ENCODE assay signal across 8 cellular contexts in the genomic region with DNA sequence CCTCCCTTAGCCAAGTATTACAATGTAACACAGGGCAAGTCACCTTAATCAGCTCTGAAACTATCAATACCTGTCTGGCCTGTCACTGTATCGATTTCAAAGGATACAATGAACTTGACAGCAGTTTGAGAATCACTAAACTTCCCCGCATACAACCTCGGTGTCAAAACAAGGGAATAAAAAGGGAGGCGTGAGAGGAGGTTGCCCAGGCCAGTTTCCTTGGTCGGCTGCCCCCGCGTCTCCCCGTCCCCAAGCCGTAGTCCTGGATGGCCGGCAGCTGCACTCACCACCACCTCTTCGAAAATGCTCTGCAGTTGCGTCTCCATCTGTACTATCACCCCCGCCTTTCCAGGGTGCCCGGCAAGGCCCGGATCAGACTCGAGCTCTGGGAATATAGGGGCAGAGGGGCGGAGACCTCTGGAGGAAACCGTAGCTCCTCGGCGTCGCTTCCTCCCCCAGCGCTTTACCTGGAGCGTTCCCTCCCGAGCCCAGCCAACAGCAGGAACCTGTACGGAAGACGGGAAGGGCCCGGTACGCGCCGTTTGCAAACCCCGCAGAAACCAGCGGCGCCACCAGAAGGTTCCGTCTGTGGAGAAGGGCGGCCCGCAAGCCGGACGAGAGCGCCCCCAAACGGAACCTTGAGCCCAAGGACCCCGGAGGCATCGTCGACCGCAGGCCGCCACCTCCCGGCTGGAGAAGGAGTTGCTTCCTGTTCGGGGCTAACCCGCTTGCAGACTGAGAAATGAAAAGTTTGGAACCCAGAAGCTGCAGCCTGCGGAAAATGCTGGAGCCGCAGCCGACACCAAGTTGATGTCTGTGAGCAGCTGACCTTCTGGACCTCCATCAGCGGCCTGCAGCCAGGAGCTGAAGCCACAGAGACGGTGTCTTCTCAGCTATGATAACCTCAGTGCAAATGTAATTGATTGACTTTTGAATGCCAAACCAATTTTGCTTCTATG. TPM values are rescaled to one million over a fixed set of nuclear protein-coding genes. Genes with fewer than 3 reads are reported as not detected.
A peak's percentile ranks its signal among the peaks of the same experiment; 100 is the strongest.
DNase-seq lines count a peak whose midpoint lies in the region; ATAC-seq and TF ChIP-seq lines count a peak whose summit lies in the region.

A gene with protein sequence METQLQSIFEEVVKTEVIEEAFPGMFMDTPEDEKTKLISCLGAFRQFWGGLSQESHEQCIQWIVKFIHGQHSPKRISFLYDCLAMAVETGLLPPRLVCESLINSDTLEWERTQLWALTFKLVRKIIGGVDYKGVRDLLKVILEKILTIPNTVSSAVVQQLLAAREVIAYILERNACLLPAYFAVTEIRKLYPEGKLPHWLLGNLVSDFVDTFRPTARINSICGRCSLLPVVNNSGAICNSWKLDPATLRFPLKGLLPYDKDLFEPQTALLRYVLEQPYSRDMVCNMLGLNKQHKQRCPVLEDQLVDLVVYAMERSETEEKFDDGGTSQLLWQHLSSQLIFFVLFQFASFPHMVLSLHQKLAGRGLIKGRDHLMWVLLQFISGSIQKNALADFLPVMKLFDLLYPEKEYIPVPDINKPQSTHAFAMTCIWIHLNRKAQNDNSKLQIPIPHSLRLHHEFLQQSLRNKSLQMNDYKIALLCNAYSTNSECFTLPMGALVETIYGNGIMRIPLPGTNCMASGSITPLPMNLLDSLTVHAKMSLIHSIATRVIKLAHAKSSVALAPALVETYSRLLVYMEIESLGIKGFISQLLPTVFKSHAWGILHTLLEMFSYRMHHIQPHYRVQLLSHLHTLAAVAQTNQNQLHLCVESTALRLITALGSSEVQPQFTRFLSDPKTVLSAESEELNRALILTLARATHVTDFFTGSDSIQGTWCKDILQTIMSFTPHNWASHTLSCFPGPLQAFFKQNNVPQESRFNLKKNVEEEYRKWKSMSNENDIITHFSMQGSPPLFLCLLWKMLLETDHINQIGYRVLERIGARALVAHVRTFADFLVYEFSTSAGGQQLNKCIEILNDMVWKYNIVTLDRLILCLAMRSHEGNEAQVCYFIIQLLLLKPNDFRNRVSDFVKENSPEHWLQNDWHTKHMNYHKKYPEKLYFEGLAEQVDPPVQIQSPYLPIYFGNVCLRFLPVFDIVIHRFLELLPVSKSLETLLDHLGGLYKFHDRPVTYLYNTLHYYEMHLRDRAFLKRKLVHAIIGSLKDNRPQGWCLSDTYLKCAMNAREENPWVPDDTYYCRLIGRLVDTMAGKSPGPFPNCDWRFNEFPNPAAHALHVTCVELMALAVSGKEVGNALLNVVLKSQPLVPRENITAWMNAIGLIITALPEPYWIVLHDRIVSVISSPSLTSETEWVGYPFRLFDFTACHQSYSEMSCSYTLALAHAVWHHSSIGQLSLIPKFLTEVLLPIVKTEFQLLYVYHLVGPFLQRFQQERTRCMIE (N-terminal part only) (minus strand): TSS at position 519 of the 959 bp plus-strand sequence. CDS start 193 bp downstream, at position 326.

- H3K4me1 ChIP-seq in esophagus (ENCODE audit: control insufficient read depth in 2 of 2, insufficient read depth in 2 of 2, low read length in 1 of 2) (no peaks in the 10 kb centered on the region), muscle layer of colon (ENCODE audit: insufficient read depth, low read length) (peaks cover 21% of the 10 kb centered on the region)

- WGBS in esophagus, 2 donors: 0% methylated on average over 53 of the region's 53 CpGs

- H3K4me3 Mint-ChIP-seq in activated T-cell treated with anti-CD3 and anti-CD28 coated beads, Interleukin-2, amount 50 U/mL, for 4 hours: peak within 1 kb of the TSS; percentile 99

- H3K27me3 ChIP-seq in esophagus (ENCODE audit: control insufficient read depth in 1 of 2, insufficient read depth in 2 of 2, low read length in 2 of 2) (no peaks in the 10 kb centered on the region), muscle layer of colon (ENCODE audit: control insufficient read depth in 1 of 2, insufficient read depth in 2 of 2, low read length in 2 of 2) (no peaks in the 10 kb centered on the region)

- no peaks in the 10 kb centered on the region for H3K27me3 Mint-ChIP-seq in activated T-cell treated with anti-CD3 and anti-CD28 coated beads, Interleukin-2, amount 50 U/mL, for 4 hours (ENCODE audit: low read depth)

- peaks cover 29% of the 10 kb centered on the region for H3K4me1 Mint-ChIP-seq in activated T-cell treated with anti-CD3 and anti-CD28 coated beads, Interleukin-2, amount 50 U/mL, for 4 hours (ENCODE audit: low read depth)

- peak; percentile 98 for ATAC-seq in GM21723 (IDR thresholded peaks at IDR 0.05; ENCODE audit: unreplicated experiment)
- ATAC-seq in activated T-cell treated with anti-CD3 and anti-CD28 coated beads, Interleukin-2, amount 50 U/mL, for 4 hours: peak; percentile 94 to 97

- H3K27ac ChIP-seq in esophagus (ENCODE audit: low read depth in 2 of 2, low read length in 1 of 2) (peak within 1 kb of the TSS; percentile 72 to 97), muscle layer of colon (ENCODE audit: low read depth, low read length) (peak within 1 kb of the TSS; percentile 70)

- H3K9me3 Mint-ChIP-seq in activated T-cell treated with anti-CD3 and anti-CD28 coated beads, Interleukin-2, amount 50 U/mL, for 4 hours: no peaks in the 10 kb centered on the region

- H3K9ac ChIP-seq in muscle layer of colon (ENCODE audit: low read length): peak within 1 kb of the TSS; percentile 58

- DNase-seq in DMS79 treated with DMSO at 0.1 percent for 48 hours (lab: John Stamatoyannopoulos, UW): peak; percentile 77
- peak; percentile 86 for DNase-seq in KG1 (lab: John Stamatoyannopoulos, UW)
- peak; percentile 94 for DNase-seq in activated T-cell treated with anti-CD3 and anti-CD28 coated beads, Interleukin-2, amount 50 U/mL, for 4 hours
- DNase-seq in stimulated activated CD8-positive, alpha-beta memory T cell treated with anti-CD3 and anti-CD28 coated beads, Interleukin-7, amount 100 ng/mL, for 24 hours (ENCODE audit: low read depth): peak; percentile 96

- H3K36me3 Mint-ChIP-seq in activated T-cell treated with anti-CD3 and anti-CD28 coated beads, Interleukin-2, amount 50 U/mL, for 4 hours (ENCODE audit: insufficient read depth): peaks cover 6% of the 10 kb centered on the region

- H3K4me3 ChIP-seq in esophagus (ENCODE audit: low read depth in 1 of 2, low read length in 2 of 2) (peak within 1 kb of the TSS; percentile 87 to 99), muscle layer of colon (ENCODE audit: low read depth in 1 of 2, low read length in 2 of 2) (peak within 1 kb of the TSS; percentile 87 to 92)

- H3K9me3 ChIP-seq in esophagus (ENCODE audit: control insufficient read depth in 2 of 2, insufficient read depth in 1 of 2, low read depth in 1 of 2, low read length in 1 of 2): no peaks in the 10 kb centered on the region
- H3K9me3 ChIP-seq in muscle layer of colon (ENCODE audit: low read length): no peaks in the 10 kb centered on the region

- H3K36me3 ChIP-seq in esophagus (ENCODE audit: control insufficient read depth in 2 of 2, insufficient read depth in 2 of 2, low read length in 1 of 2): peaks cover 4 to 5% of the 10 kb centered on the region in 2 donors
- peaks cover 19% of the 10 kb centered on the region for H3K36me3 ChIP-seq in muscle layer of colon (ENCODE audit: insufficient read depth, low read length)

TF ChIP-seq in PFSK-1, 5 proteins besides CTCF, POLR2A, EP300 and RAD21:
- TF ChIP-seq, protein P1, sequence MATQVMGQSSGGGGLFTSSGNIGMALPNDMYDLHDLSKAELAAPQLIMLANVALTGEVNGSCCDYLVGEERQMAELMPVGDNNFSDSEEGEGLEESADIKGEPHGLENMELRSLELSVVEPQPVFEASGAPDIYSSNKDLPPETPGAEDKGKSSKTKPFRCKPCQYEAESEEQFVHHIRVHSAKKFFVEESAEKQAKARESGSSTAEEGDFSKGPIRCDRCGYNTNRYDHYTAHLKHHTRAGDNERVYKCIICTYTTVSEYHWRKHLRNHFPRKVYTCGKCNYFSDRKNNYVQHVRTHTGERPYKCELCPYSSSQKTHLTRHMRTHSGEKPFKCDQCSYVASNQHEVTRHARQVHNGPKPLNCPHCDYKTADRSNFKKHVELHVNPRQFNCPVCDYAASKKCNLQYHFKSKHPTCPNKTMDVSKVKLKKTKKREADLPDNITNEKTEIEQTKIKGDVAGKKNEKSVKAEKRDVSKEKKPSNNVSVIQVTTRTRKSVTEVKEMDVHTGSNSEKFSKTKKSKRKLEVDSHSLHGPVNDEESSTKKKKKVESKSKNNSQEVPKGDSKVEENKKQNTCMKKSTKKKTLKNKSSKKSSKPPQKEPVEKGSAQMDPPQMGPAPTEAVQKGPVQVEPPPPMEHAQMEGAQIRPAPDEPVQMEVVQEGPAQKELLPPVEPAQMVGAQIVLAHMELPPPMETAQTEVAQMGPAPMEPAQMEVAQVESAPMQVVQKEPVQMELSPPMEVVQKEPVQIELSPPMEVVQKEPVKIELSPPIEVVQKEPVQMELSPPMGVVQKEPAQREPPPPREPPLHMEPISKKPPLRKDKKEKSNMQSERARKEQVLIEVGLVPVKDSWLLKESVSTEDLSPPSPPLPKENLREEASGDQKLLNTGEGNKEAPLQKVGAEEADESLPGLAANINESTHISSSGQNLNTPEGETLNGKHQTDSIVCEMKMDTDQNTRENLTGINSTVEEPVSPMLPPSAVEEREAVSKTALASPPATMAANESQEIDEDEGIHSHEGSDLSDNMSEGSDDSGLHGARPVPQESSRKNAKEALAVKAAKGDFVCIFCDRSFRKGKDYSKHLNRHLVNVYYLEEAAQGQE (IDR thresholded peaks at IDR 0.05; ENCODE audit: insufficient read depth in 1 of 2, low read depth in 2 of 2, low read length in 2 of 2): 0 out of 4 replicates have a peak, but pooled peaks have one; percentile 16 to 32
- TF ChIP-seq FOXP2 (optimal IDR thresholded peaks at IDR 0.05; ENCODE audit: borderline replicate concordance, extremely low read depth, extremely low read length, insufficient read depth) (peak; percentile 92), POLR2AphosphoS5 (IDR thresholded peaks at IDR 0.05; ENCODE audit: low read depth, low read length) (peak; percentile 89), SIN3A (IDR thresholded peaks at IDR 0.05; ENCODE audit: borderline replicate concordance, insufficient read depth, low read length) (peak; percentile 30; the same call in 1 of the 2 replicates), TAF1 (IDR thresholded peaks at IDR 0.05; ENCODE audit: borderline replicate concordance, insufficient read depth, low read length) (peak; percentile 93)

RNA-seq across cellular contexts. Expression of the gene that starts here (rescaled TPM):
- 6.1 TPM for polyA plus RNA-seq in PFSK-1 (2012; ENCODE audit: insufficient read length, low read depth)
- 10 to 100 TPM; 26.0 to 32.1 (median 29.0) TPM for total RNA-seq in activated T-cell treated with anti-CD3 and anti-CD28 coated beads, Interleukin-2, amount 50 U/mL, for 4 hours
- polyA plus RNA-seq in esophagus: 10 to 100 TPM in 1 of 2 donors, 1 to 10 TPM in 1; 8.3 to 12.8 TPM

Comparison
In these comparisons a context has a peak if more than half of its experiments do, and no peak if none do; other contexts are left out.
1. Peak in every context shown above with its lines: DNase-seq, ATAC-seq, H3K4me3 ChIP-seq and H3K27ac ChIP-seq.